ENCODE assay signal across 8 cellular contexts in the genomic region with DNA sequence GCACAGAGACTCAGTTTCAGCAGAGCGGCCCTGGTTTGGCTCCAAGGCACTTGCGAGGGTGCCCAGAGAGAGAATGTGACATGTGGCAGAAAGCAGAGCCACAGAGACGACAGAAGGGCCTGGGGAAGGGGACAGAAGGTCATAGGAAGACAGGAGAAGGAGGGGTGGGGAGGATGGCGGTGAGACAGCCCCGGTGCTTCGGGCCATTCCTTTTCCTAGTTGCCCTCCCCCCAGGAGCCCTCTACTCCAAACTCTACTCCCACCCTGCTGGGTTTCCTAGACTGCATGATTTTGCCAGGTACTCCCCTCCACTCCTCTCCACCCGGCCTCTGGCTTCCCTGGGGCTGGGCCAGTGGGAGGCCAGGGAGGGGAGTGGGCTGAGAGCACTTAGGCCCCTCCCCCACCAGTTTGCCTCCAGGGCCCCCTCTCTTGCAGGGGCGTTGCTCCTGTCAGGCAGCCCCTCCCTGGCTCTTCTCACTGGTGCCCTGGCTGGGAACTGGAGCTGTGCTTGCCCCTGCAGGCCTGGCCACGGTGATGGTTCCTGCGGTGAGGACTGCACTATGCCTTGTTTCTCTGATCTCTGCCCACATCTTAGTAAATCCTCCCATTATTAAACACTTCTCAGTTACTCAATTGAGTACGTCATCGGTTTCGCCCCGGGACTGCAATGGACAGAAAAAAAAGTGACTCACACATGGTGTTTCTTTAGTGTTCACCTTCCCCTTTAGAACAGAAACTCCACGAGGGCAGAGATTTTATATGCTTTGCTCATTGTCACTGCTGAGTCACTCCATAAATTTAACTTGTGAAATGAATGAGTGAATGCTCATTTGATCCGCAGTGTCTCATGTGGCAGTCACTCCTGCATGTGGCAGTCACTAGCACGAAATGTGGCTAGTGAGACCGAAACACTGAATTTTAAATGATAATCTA. TPM values are rescaled to one million over a fixed set of nuclear protein-coding genes. Genes with fewer than 3 reads are reported as not detected.
DNase-seq lines count a peak whose midpoint lies in the region; TF ChIP-seq lines count a peak whose summit lies in the region.

No MANE protein-coding gene starts in this region.

- no peak for TF ChIP-seq CTCF in dorsolateral prefrontal cortex (IDR thresholded peaks at IDR 0.05 in 54 of 56, conservative IDR thresholded peaks at IDR 0.05 in 2 of 56; ENCODE audit: low read depth in 1 of 56, partially characterized antibody in 56 of 56)

- intact Hi-C loops in dorsolateral prefrontal cortex (cut with DNase I), result no loop called here

- H3K27me3 ChIP-seq in dorsolateral prefrontal cortex, result no peaks in the 10 kb centered on the region

- peak; percentile 27 for DNase-seq in H4 (ENCODE audit: low spot score)
- DNase-seq in dorsolateral prefrontal cortex, result peak in 1 of 10 donors; percentile 68
- peak; percentile 34 for DNase-seq in myocyte (ENCODE audit: low read depth)
- peak; percentile 73 for DNase-seq in ureter (ENCODE audit: low spot score)
- DNase-seq in HUDEP-2 (lab: John Stamatoyannopoulos, UW; ENCODE audit: unreplicated experiment in 76 of 76), result no peak
- no peak for DNase-seq in COLO829 (ENCODE audit: low spot score)
- no peak for DNase-seq in OCI-M1 (lab: John Stamatoyannopoulos, UW)

- H3K27ac ChIP-seq in dorsolateral prefrontal cortex, result peak overlapping the region in 34 of 59 donors; percentile 1 to 80 (median 57)

- H3K4me3 ChIP-seq in dorsolateral prefrontal cortex, result no peak overlapping the region

TF ChIP-seq in PFSK-1, 5 proteins besides CTCF, POLR2A, EP300 and RAD21:
- TF ChIP-seq FOXP2 (optimal IDR thresholded peaks at IDR 0.05; ENCODE audit: borderline replicate concordance, extremely low read depth, extremely low read length, insufficient read depth), result peak; percentile 43
- TF ChIP-seq, protein P1, sequence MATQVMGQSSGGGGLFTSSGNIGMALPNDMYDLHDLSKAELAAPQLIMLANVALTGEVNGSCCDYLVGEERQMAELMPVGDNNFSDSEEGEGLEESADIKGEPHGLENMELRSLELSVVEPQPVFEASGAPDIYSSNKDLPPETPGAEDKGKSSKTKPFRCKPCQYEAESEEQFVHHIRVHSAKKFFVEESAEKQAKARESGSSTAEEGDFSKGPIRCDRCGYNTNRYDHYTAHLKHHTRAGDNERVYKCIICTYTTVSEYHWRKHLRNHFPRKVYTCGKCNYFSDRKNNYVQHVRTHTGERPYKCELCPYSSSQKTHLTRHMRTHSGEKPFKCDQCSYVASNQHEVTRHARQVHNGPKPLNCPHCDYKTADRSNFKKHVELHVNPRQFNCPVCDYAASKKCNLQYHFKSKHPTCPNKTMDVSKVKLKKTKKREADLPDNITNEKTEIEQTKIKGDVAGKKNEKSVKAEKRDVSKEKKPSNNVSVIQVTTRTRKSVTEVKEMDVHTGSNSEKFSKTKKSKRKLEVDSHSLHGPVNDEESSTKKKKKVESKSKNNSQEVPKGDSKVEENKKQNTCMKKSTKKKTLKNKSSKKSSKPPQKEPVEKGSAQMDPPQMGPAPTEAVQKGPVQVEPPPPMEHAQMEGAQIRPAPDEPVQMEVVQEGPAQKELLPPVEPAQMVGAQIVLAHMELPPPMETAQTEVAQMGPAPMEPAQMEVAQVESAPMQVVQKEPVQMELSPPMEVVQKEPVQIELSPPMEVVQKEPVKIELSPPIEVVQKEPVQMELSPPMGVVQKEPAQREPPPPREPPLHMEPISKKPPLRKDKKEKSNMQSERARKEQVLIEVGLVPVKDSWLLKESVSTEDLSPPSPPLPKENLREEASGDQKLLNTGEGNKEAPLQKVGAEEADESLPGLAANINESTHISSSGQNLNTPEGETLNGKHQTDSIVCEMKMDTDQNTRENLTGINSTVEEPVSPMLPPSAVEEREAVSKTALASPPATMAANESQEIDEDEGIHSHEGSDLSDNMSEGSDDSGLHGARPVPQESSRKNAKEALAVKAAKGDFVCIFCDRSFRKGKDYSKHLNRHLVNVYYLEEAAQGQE (IDR thresholded peaks at IDR 0.05; ENCODE audit: insufficient read depth in 1 of 2, low read depth in 2 of 2, low read length in 2 of 2), result no peak

RNA-seq across cellular contexts. Expression of gene SP3, which starts 58.7 kb away (rescaled TPM):
- total RNA-seq in H4 (2014; rRNA removed; shearing (Covaris generic)), result 48.8 and 53.7 TPM in 2 replicates
- 31.0 TPM for polyA plus RNA-seq in PFSK-1 (2012; ENCODE audit: insufficient read length, low read depth)
- 10 to 100 TPM; 41.4 to 79.2 (median 59.4) TPM for total RNA-seq in dorsolateral prefrontal cortex
- 53.2 and 73.6 TPM in 2 replicates for total RNA-seq in myocyte
- polyA plus RNA-seq in myocyte (2012), result 17.8 TPM
- total RNA-seq in ureter, result 104 TPM

Comparison
In these comparisons a context has a peak if more than half of its experiments do, and no peak if none do; other contexts are left out.
1. DNase-seq: peak in H4 (single experiment), myocyte (single experiment) and ureter (single experiment); none in HUDEP-2 (0 of 76), COLO829 (single experiment) and OCI-M1 (single experiment).